ENCODE assay signal across 16 cellular contexts in genomic region chr17:5422505-5422904, GRCh38. TPM values are rescaled to one million over a fixed set of nuclear protein-coding genes. Genes with fewer than 3 reads are reported as not detected.
A peak's percentile ranks its signal among the peaks of the same experiment; 100 is the strongest.
DNase-seq lines count a peak whose midpoint lies in the region; ATAC-seq and TF ChIP-seq lines count a peak whose summit lies in the region.
"Had no signal": no experiment of that assay in that cellular context is flagged by ENCODE, and none has a peak within 500 bp of the region (broad histone marks: within the 10 kb centered on the region; RNA-seq: fewer than 3 reads in every experiment).

No MANE protein-coding gene starts in this region.

- H3K9me3 Mint-ChIP-seq in activated T-helper 2 cell treated with anti-CD3 and anti-CD28 coated beads, Interferon-gamma antibody, Interleukin-2, Interleukin-4, amounts not matched to agents 10 μg/mL and 5 μg/mL and 100 μg/mL, durations not matched to agents 14 hours and 24 hours and 36 hours, result no peaks in the 10 kb centered on the region
- H3K9me3 Mint-ChIP-seq: CD4-positive, alpha-beta memory T cell had no signal

- WGBS in prostate gland, result 93% methylated on average over 2 of the region's 2 CpGs
- 88 to 92% methylated on average over 2 of the region's 2 CpGs for WGBS in gastroesophageal sphincter (ENCODE audit: low coverage in 1 of 2), 2 donors

- peaks cover 6 to 11% of the 10 kb centered on the region in 2 donors for H3K36me3 ChIP-seq in prostate gland
- H3K36me3 ChIP-seq in gastroesophageal sphincter, result peaks cover 0 to 65% of the 10 kb centered on the region in 2 donors

- no peaks in the 10 kb centered on the region for H3K27me3 Mint-ChIP-seq in activated T-helper 2 cell treated with anti-CD3 and anti-CD28 coated beads, Interferon-gamma antibody, Interleukin-2, Interleukin-4, amounts not matched to agents 10 μg/mL and 5 μg/mL and 100 μg/mL, durations not matched to agents 14 hours and 24 hours and 36 hours (ENCODE audit: low read depth)

- ATAC-seq in GM19035 (IDR thresholded peaks at IDR 0.05; ENCODE audit: unreplicated experiment), result no peak
- no peak for ATAC-seq in gastroesophageal sphincter
- ATAC-seq: left lobe of liver had no signal

- peaks cover 5% of the 10 kb centered on the region for H3K4me1 ChIP-seq in prostate gland (replicated peaks)
- peaks cover 3 to 43% (median 15%) of the 10 kb centered on the region in 3 donors for H3K4me1 ChIP-seq in gastroesophageal sphincter

- H3K27ac ChIP-seq in prostate gland, result no peak overlapping the region
- H3K27ac ChIP-seq in gastroesophageal sphincter, result no peak overlapping the region
- H3K27ac ChIP-seq: esophagus muscularis mucosa had no signal

- peaks cover 62% of the 10 kb centered on the region for H3K36me3 Mint-ChIP-seq in activated T-helper 2 cell treated with anti-CD3 and anti-CD28 coated beads, Interferon-gamma antibody, Interleukin-2, Interleukin-4, amounts not matched to agents 10 μg/mL and 5 μg/mL and 100 μg/mL, durations not matched to agents 14 hours and 24 hours and 36 hours (ENCODE audit: low read depth)

- H3K4me3 ChIP-seq in AG09309 (ENCODE audit: control insufficient read depth, low read depth, low read length) (no peak overlapping the region), prostate gland (no peak overlapping the region), gastroesophageal sphincter (no peak overlapping the region)
- H3K4me3 ChIP-seq: esophagus muscularis mucosa had no signal

- TF ChIP-seq CTCF in AG09309 (IDR thresholded peaks at IDR 0.05; ENCODE audit: control insufficient read depth, insufficient read depth, low read depth, low read length, missing control alignments), result peak; percentile 24
- no peak for TF ChIP-seq CTCF in prostate gland (IDR thresholded peaks at IDR 0.05)
- no peak for TF ChIP-seq CTCF in gastroesophageal sphincter (IDR thresholded peaks at IDR 0.05)

- H3K9me3 ChIP-seq in prostate gland (no peaks in the 10 kb centered on the region), gastroesophageal sphincter (no peaks in the 10 kb centered on the region)
- H3K9me3 ChIP-seq: esophagus muscularis mucosa had no signal

- no peak overlapping the region for H3K27ac Mint-ChIP-seq in activated T-helper 2 cell treated with anti-CD3 and anti-CD28 coated beads, Interferon-gamma antibody, Interleukin-2, Interleukin-4, amounts not matched to agents 10 μg/mL and 5 μg/mL and 100 μg/mL, durations not matched to agents 14 hours and 24 hours and 36 hours

- intact Hi-C loops in activated T-helper 2 cell treated with anti-CD3 and anti-CD28 coated beads, Interferon-gamma antibody, Interleukin-2, Interleukin-4, amounts not matched to agents 10 μg/mL and 5 μg/mL and 100 μg/mL, durations not matched to agents 14 hours and 24 hours and 36 hours (cut with micrococcal nuclease), result no loop called here
- intact Hi-C loops in prostate gland (cut with DNase I), result no loop called here

- DNase-seq in AG09309 (ENCODE audit: low read depth), result peak; percentile 45
- peak; percentile 82 for DNase-seq in HPDE6-E6E7 (ENCODE audit: extremely low spot score)
- peak; percentile 73 for DNase-seq in astrocyte of the hippocampus (ENCODE audit: low read depth, low spot score)
- peak; percentile 74 for DNase-seq in hepatic stellate cell (ENCODE audit: low spot score)
- no peak for DNase-seq in activated T-helper 2 cell treated with anti-CD3 and anti-CD28 coated beads, Interferon-gamma antibody, Interleukin-2, Interleukin-4, amounts not matched to agents 10 μg/mL and 5 μg/mL and 100 μg/mL, durations not matched to agents 14 hours and 24 hours and 36 hours (ENCODE audit: low spot score)
- DNase-seq in prostate gland (ENCODE audit: low spot score), result no peak
- DNase-seq: aorta; CD4-positive, alpha-beta memory T cell; NCI-H1092; NCI-H748 treated with DMSO at 0.1 percent for 48 hours; posterior cingulate gyrus; substantia nigra had no signal

- no peak for TF ChIP-seq EP300 in gastroesophageal sphincter (IDR thresholded peaks at IDR 0.05)

- TF ChIP-seq POLR2A in prostate gland (IDR thresholded peaks at IDR 0.05) (no peak), gastroesophageal sphincter (IDR thresholded peaks at IDR 0.05) (no peak)

- H3K27me3 ChIP-seq in prostate gland (replicated peaks; ENCODE audit: insufficient read depth), result no peaks in the 10 kb centered on the region
- no peaks in the 10 kb centered on the region for H3K27me3 ChIP-seq in gastroesophageal sphincter
- H3K27me3 ChIP-seq: esophagus muscularis mucosa had no signal

- H3K4me1 Mint-ChIP-seq in activated T-helper 2 cell treated with anti-CD3 and anti-CD28 coated beads, Interferon-gamma antibody, Interleukin-2, Interleukin-4, amounts not matched to agents 10 μg/mL and 5 μg/mL and 100 μg/mL, durations not matched to agents 14 hours and 24 hours and 36 hours (ENCODE audit: low read depth), result peaks cover 28% of the 10 kb centered on the region

- H3K4me3 Mint-ChIP-seq in activated T-helper 2 cell treated with anti-CD3 and anti-CD28 coated beads, Interferon-gamma antibody, Interleukin-2, Interleukin-4, amounts not matched to agents 10 μg/mL and 5 μg/mL and 100 μg/mL, durations not matched to agents 14 hours and 24 hours and 36 hours (ENCODE audit: low read depth), result no peak overlapping the region

RNA-seq across cellular contexts. Expression of gene RPAIN, which starts 2.5 kb away (rescaled TPM):
- 61.0 and 63.1 TPM in 2 replicates for total RNA-seq in activated T-helper 2 cell treated with anti-CD3 and anti-CD28 coated beads, Interferon-gamma antibody, Interleukin-2, Interleukin-4, amounts not matched to agents 10 μg/mL and 5 μg/mL and 100 μg/mL, durations not matched to agents 14 hours and 24 hours and 36 hours
- total RNA-seq in prostate gland (10 to 100 TPM; 39.2 to 51.1 TPM), gastroesophageal sphincter (10 to 100 TPM; 22.7 to 46.9 (median 43.8) TPM)

RNA-seq across cellular contexts. Expression of gene NUP88, which starts 3.0 kb away (rescaled TPM):
- 139 and 152 TPM in 2 replicates for total RNA-seq in activated T-helper 2 cell treated with anti-CD3 and anti-CD28 coated beads, Interferon-gamma antibody, Interleukin-2, Interleukin-4, amounts not matched to agents 10 μg/mL and 5 μg/mL and 100 μg/mL, durations not matched to agents 14 hours and 24 hours and 36 hours
- total RNA-seq in prostate gland (100 to 1,000 TPM in 1 of 2 donors, 10 to 100 TPM in 1; 64.8 to 105 TPM), gastroesophageal sphincter (10 to 100 TPM; 50.1 to 71.0 (median 56.4) TPM)

RNA-seq across cellular contexts. Expression of gene C1QBP, which starts 16.4 kb away (rescaled TPM):
- 363 and 372 TPM in 2 replicates for total RNA-seq in activated T-helper 2 cell treated with anti-CD3 and anti-CD28 coated beads, Interferon-gamma antibody, Interleukin-2, Interleukin-4, amounts not matched to agents 10 μg/mL and 5 μg/mL and 100 μg/mL, durations not matched to agents 14 hours and 24 hours and 36 hours
- 100 to 1,000 TPM; 140 to 146 TPM for total RNA-seq in prostate gland
- total RNA-seq in gastroesophageal sphincter, result 100 to 1,000 TPM in 3 of 4 donors, 10 to 100 TPM in 1; 84.4 to 111 (median 108) TPM

RNA-seq across cellular contexts. Expression of gene DHX33, which starts 46.3 kb away (rescaled TPM):
- 32.6 and 34.0 TPM in 2 replicates for total RNA-seq in activated T-helper 2 cell treated with anti-CD3 and anti-CD28 coated beads, Interferon-gamma antibody, Interleukin-2, Interleukin-4, amounts not matched to agents 10 μg/mL and 5 μg/mL and 100 μg/mL, durations not matched to agents 14 hours and 24 hours and 36 hours
- total RNA-seq in prostate gland (10 to 100 TPM; 11.9 to 13.2 TPM), gastroesophageal sphincter (10 to 100 TPM in 3 of 4 donors, 1 to 10 TPM in 1; 7.2 to 13.7 (median 11.3) TPM)

Comparison
In these comparisons a context has a peak if more than half of its experiments do, and no peak if none do; other contexts are left out.
1. DNase-seq: peak in AG09309 (single experiment), HPDE6-E6E7 (single experiment), astrocyte of the hippocampus (single experiment) and hepatic stellate cell (single experiment); none in activated T-helper 2 cell treated with anti-CD3 and anti-CD28 coated beads, Interferon-gamma antibody, Interleukin-2, Interleukin-4, amounts not matched to agents 10 μg/mL and 5 μg/mL and 100 μg/mL, durations not matched to agents 14 hours and 24 hours and 36 hours (single experiment) and prostate gland (single experiment).